Comparison of ENCODE assay signal across 20 cellular contexts in the genomic region with DNA sequence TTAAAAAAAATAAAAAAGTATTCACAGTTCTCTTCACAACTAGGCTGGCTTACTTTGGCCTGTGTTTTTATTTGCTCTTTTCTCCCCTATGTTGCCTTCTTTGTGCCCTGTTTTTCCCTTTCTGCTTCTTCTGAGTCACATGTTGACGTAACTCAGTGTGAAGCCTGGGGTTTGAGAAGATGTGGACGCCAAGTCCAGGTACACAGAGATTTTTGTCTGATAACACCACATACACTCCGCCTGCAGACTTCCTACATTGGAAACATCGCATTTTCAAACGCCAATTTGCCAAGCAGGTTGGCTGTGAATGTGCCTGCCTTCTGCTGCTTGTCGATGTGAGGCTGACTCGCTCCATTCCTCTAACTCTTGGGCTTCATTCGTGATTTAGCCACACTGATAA.
DNase-seq lines count a peak whose midpoint lies in the region; ATAC-seq and TF ChIP-seq lines count a peak whose summit lies in the region.
"Had no signal": no experiment of that assay in that cellular context is flagged by ENCODE, and none has a peak within 500 bp of the region (broad histone marks: within the 10 kb centered on the region; RNA-seq: fewer than 3 reads in every experiment).

No MANE protein-coding gene starts in this region.

- H3K27ac ChIP-seq in right lobe of liver = no peak overlapping the region
- H3K27ac ChIP-seq: psoas muscle, vagina had no signal

- DNase-seq in A172 (ENCODE audit: low spot score) = peak; percentile 17
- DNase-seq in NCI-H146 treated with DMSO at 0.1 percent for 48 hours (lab: John Stamatoyannopoulos, UW; ENCODE audit: unreplicated experiment) = peak; percentile 3
- peak; percentile 11 for DNase-seq in brain pericyte (ENCODE audit: low read depth, low spot score)
- no peak for DNase-seq in right lobe of liver
- no peak for DNase-seq in mucosa of gallbladder (ENCODE audit: low spot score)
- DNase-seq in Right ventricle myocardium superior = no peak
- DNase-seq: ACHN; activated CD8-positive, alpha-beta memory T cell treated with anti-CD3 and anti-CD28 coated beads, Interleukin-2, amount 10 ng/mL, durations not matched to agents 7 days and 5 days; CD4-positive, alpha-beta memory T cell; DND-41; effector CD8-positive, alpha-beta T cell; left ventricle myocardium superior; NCI-H1436; psoas muscle; SIG-M5; stimulated activated CD4-positive, alpha-beta T cell treated with anti-CD3 and anti-CD28 coated beads, Interleukin-15, amount 100 ng/mL, for 24 hours; T-helper 2 cell had no signal

- no peaks in the 10 kb centered on the region for H3K9me3 ChIP-seq in right lobe of liver
- H3K9me3 ChIP-seq: psoas muscle, vagina had no signal

- intact Hi-C loops in right lobe of liver (cut with DNase I) (no loop called here), Right ventricle myocardium superior (cut with DNase I) (no loop called here)

- H3K4me1 ChIP-seq in right lobe of liver = no peaks in the 10 kb centered on the region
- H3K4me1 ChIP-seq: psoas muscle, vagina had no signal

- peak in 3 of 4 donors; percentile 60 to 76 (median 73) for ATAC-seq in right lobe of liver
- ATAC-seq in GM19452 (IDR thresholded peaks at IDR 0.05; ENCODE audit: unreplicated experiment) = no peak
- ATAC-seq in Right ventricle myocardium superior (ENCODE audit: poor library complexity) = no peak
- ATAC-seq in GM18867 (IDR thresholded peaks at IDR 0.05; ENCODE audit: unreplicated experiment) = no peak
- ATAC-seq: activated CD8-positive, alpha-beta memory T cell treated with anti-CD3 and anti-CD28 coated beads, Interleukin-2, amount 10 ng/mL, durations not matched to agents 7 days and 5 days; left ventricle myocardium superior; psoas muscle had no signal

- no peak for TF ChIP-seq POLR2A in right lobe of liver (IDR thresholded peaks at IDR 0.05)

- WGBS in right lobe of liver (ENCODE audit: insufficient coverage, low coverage, low lambda C conversion rate, missing lambda C conversion rate) = 74% methylated on average over 8 of the region's 8 CpGs

- no peaks in the 10 kb centered on the region for H3K36me3 ChIP-seq in right lobe of liver
- H3K36me3 ChIP-seq: vagina had no signal

- no peaks in the 10 kb centered on the region for H3K27me3 ChIP-seq in right lobe of liver
- H3K27me3 ChIP-seq: vagina had no signal

- TF ChIP-seq CTCF in right lobe of liver (IDR thresholded peaks at IDR 0.05) = no peak

- H3K4me3 ChIP-seq in right lobe of liver = no peak overlapping the region
- H3K4me3 ChIP-seq: psoas muscle, vagina had no signal

Comparison
In these comparisons a context has a peak if more than half of its experiments do, and no peak if none do; other contexts are left out.
1. DNase-seq: peak in A172 (single experiment), NCI-H146 treated with DMSO at 0.1 percent for 48 hours (single experiment) and brain pericyte (single experiment); none in right lobe of liver (0 of 3), mucosa of gallbladder (single experiment) and Right ventricle myocardium superior (single experiment).
2. ATAC-seq: peak in right lobe of liver (3 of 4); none in GM19452 (single experiment), Right ventricle myocardium superior (single experiment) and GM18867 (single experiment).